ENCODE assay signal across 35 cellular contexts in genomic region chr3:142112601-142113000, GRCh38.
"Had no signal": no experiment of that assay in that cellular context is flagged by ENCODE, and none has a peak within 500 bp of the region (broad histone marks: within the 10 kb centered on the region; RNA-seq: fewer than 3 reads in every experiment).

No MANE protein-coding gene starts in this region.

- H3K9me3 Mint-ChIP-seq: activated B cell treated with CpG ODN at 0.5 μM for 24 hours; activated CD4-positive, alpha-beta memory T cell treated with anti-CD3 and anti-CD28 coated beads for 36 hours; activated CD8-positive, alpha-beta T cell treated with anti-CD3 and anti-CD28 coated beads for 36 hours; activated naive CD4-positive, alpha-beta T cell treated with anti-CD3 and anti-CD28 coated beads for 36 hours; activated naive CD4-positive, alpha-beta T cell treated with anti-CD3 and anti-CD28 coated beads, Interleukin-2, amount 50 U/mL, for 72 hours; activated naive CD8-positive, alpha-beta T cell treated with anti-CD3 and anti-CD28 coated beads, Interleukin-2, amount 10 ng/mL, durations not matched to agents 7 days and 5 days; activated naive CD8-positive, alpha-beta T cell treated with anti-CD3 and anti-CD28 coated beads, Interleukin-2, amount 50 U/mL, for 24 hours; activated T-cell treated with anti-CD3 and anti-CD28 coated beads, Interleukin-2, amount 50 U/mL, for 4 hours; activated T-cell treated with anti-CD3 and anti-CD28 coated beads, Interleukin-2, amount 50 U/mL, for 72 hours; activated T-helper 1 cell treated with anti-CD3 and anti-CD28 coated beads, Interleukin-12 subunit alpha, Interleukin-12 subunit beta, Interleukin-2, Interleukin-4 antibody, amounts not matched to agents 30 ng/mL and 10 ng/mL and 1 ng/mL, durations not matched to agents 14 hours and 24 hours and 36 hours; activated T-helper 17 cell treated with anti-CD3 and anti-CD28 coated beads, Interleukin-2, amount 50 U/mL, for 72 hours; T-helper 1 cell treated with Interleukin-12 subunit alpha and Interleukin-12 subunit beta and Interleukin-4 antibody, amounts not matched to agents 30 μg/mL and 1 μg/mL, for 36 hours had no signal

- H3K27ac Mint-ChIP-seq: activated B cell treated with CpG ODN at 0.5 μM for 24 hours; activated CD4-positive, alpha-beta memory T cell treated with anti-CD3 and anti-CD28 coated beads for 36 hours; activated CD4-positive, alpha-beta T cell treated with anti-CD3 and anti-CD28 coated beads, Interleukin-2, amount 10 ng/mL, durations not matched to agents 24 days and 14 days; activated CD8-positive, alpha-beta T cell treated with anti-CD3 and anti-CD28 coated beads for 36 hours; activated naive CD4-positive, alpha-beta T cell treated with anti-CD3 and anti-CD28 coated beads for 36 hours; activated naive CD4-positive, alpha-beta T cell treated with anti-CD3 and anti-CD28 coated beads, Interleukin-2, amount 50 U/mL, for 72 hours; activated naive CD8-positive, alpha-beta T cell treated with anti-CD3 and anti-CD28 coated beads, Interleukin-2, amount 10 ng/mL, durations not matched to agents 7 days and 5 days; activated naive CD8-positive, alpha-beta T cell treated with anti-CD3 and anti-CD28 coated beads, Interleukin-2, amount 50 U/mL, for 24 hours; activated T-cell treated with anti-CD3 and anti-CD28 coated beads, Interleukin-2, amount 50 U/mL, for 72 hours; activated T-helper 1 cell treated with anti-CD3 and anti-CD28 coated beads, Interleukin-12 subunit alpha, Interleukin-12 subunit beta, Interleukin-2, Interleukin-4 antibody, amounts not matched to agents 30 ng/mL and 10 ng/mL and 1 ng/mL, durations not matched to agents 14 hours and 24 hours and 36 hours; activated T-helper 17 cell treated with anti-CD3 and anti-CD28 coated beads, Interleukin-2, amount 50 U/mL, for 72 hours; brain; T-helper 1 cell treated with Interleukin-12 subunit alpha and Interleukin-12 subunit beta and Interleukin-4 antibody, amounts not matched to agents 30 μg/mL and 1 μg/mL, for 36 hours; T-helper 2 cell treated with Interferon-gamma antibody and Interleukin-4, amounts not matched to agents 5 μg/mL and 100 μg/mL, for 36 hours had no signal

- H3K36me3 ChIP-seq: ascending aorta, breast epithelium had no signal

- H3K4me1 Mint-ChIP-seq: activated CD4-positive, alpha-beta T cell treated with anti-CD3 and anti-CD28 coated beads, Interleukin-2, amount 10 ng/mL, durations not matched to agents 24 days and 14 days had no signal

- H3K36me3 Mint-ChIP-seq: activated CD4-positive, alpha-beta memory T cell treated with anti-CD3 and anti-CD28 coated beads for 36 hours; activated naive CD4-positive, alpha-beta T cell treated with anti-CD3 and anti-CD28 coated beads, Interleukin-2, amount 50 U/mL, for 72 hours had no signal

- H3K27ac ChIP-seq: ascending aorta, breast epithelium, VCaP had no signal

- H3K27me3 Mint-ChIP-seq: activated B cell treated with CpG ODN at 0.5 μM for 24 hours; activated CD4-positive, alpha-beta memory T cell treated with anti-CD3 and anti-CD28 coated beads for 36 hours; activated CD4-positive, alpha-beta T cell treated with anti-CD3 and anti-CD28 coated beads, Interleukin-2, amount 10 ng/mL, durations not matched to agents 24 days and 14 days; activated CD8-positive, alpha-beta T cell treated with anti-CD3 and anti-CD28 coated beads for 36 hours; activated naive CD8-positive, alpha-beta T cell treated with anti-CD3 and anti-CD28 coated beads, Interleukin-2, amount 10 ng/mL, durations not matched to agents 7 days and 5 days; activated naive CD8-positive, alpha-beta T cell treated with anti-CD3 and anti-CD28 coated beads, Interleukin-2, amount 50 U/mL, for 24 hours; activated T-helper 17 cell treated with anti-CD3 and anti-CD28 coated beads, Interleukin-2, amount 50 U/mL, for 72 hours; brain had no signal

- H3K4me3 ChIP-seq: ascending aorta, breast epithelium had no signal

- DNase-seq: activated B cell treated with CpG ODN at 0.5 μM for 24 hours; activated CD4-positive, alpha-beta memory T cell treated with anti-CD3 and anti-CD28 coated beads for 36 hours; activated CD4-positive, alpha-beta T cell treated with anti-CD3 and anti-CD28 coated beads for 4 hours; activated CD4-positive, alpha-beta T cell treated with anti-CD3 and anti-CD28 coated beads, Interleukin-2, amount 10 ng/mL, durations not matched to agents 24 days and 14 days; activated CD4-positive, alpha-beta T cell treated with anti-CD3 and anti-CD28 coated beads, Interleukin-2, amount 50 U/mL, for 1 hour; activated CD4-positive, alpha-beta T cell treated with anti-CD3 and anti-CD28 coated beads, Interleukin-2, amount 50 U/mL, for 4 hours; activated CD4-positive, CD25-positive, alpha-beta regulatory T cell treated with anti-CD3 and anti-CD28 coated beads, Interleukin-2, amount 50 U/mL, for 72 hours; activated CD8-positive, alpha-beta memory T cell treated with anti-CD3 and anti-CD28 coated beads, Interleukin-2, amount 50 U/mL, for 4 hours; activated CD8-positive, alpha-beta T cell treated with anti-CD3 and anti-CD28 coated beads for 36 hours; activated effector memory CD4-positive, alpha-beta T cell treated with anti-CD3 and anti-CD28 coated beads, Interleukin-2, amount 50 U/mL, for 16 hours; activated gamma-delta T cell treated with Interleukin-2 at 50 U/mL for 16 hours; activated naive CD4-positive, alpha-beta T cell; activated naive CD4-positive, alpha-beta T cell treated with anti-CD3 and anti-CD28 coated beads for 36 hours; activated naive CD4-positive, alpha-beta T cell treated with anti-CD3 and anti-CD28 coated beads, Interleukin-2, amount 50 U/mL, for 16 hours; activated naive CD8-positive, alpha-beta T cell treated with anti-CD3 and anti-CD28 coated beads, Interleukin-2, amount 10 ng/mL, durations not matched to agents 7 days and 5 days; activated naive CD8-positive, alpha-beta T cell treated with anti-CD3 and anti-CD28 coated beads, Interleukin-2, amount 50 U/mL, for 24 hours; activated T-cell treated with anti-CD3 and anti-CD28 coated beads for 4 hours; activated T-cell treated with anti-CD3 and anti-CD28 coated beads, Interleukin-2, amount 50 U/mL, for 1 hour; activated T-cell treated with anti-CD3 and anti-CD28 coated beads, Interleukin-2, amount 50 U/mL, for 4 hours; activated T-cell treated with anti-CD3 and anti-CD28 coated beads, Interleukin-2, amount 50 U/mL, for 72 hours; amygdala; anterior cingulate cortex; central memory CD4-positive, alpha-beta T cell; T-helper 1 cell; T-helper 2 cell; T-helper 9 cell had no signal

- H3K27me3 ChIP-seq: ascending aorta, breast epithelium had no signal

- H3K4me3 Mint-ChIP-seq: activated B cell treated with CpG ODN at 0.5 μM for 24 hours; activated CD4-positive, alpha-beta memory T cell treated with anti-CD3 and anti-CD28 coated beads for 36 hours; activated CD4-positive, alpha-beta T cell treated with anti-CD3 and anti-CD28 coated beads, Interleukin-2, amount 10 ng/mL, durations not matched to agents 24 days and 14 days; activated CD8-positive, alpha-beta T cell treated with anti-CD3 and anti-CD28 coated beads for 36 hours; activated naive CD4-positive, alpha-beta T cell treated with anti-CD3 and anti-CD28 coated beads for 36 hours; activated naive CD8-positive, alpha-beta T cell treated with anti-CD3 and anti-CD28 coated beads, Interleukin-2, amount 10 ng/mL, durations not matched to agents 7 days and 5 days; activated naive CD8-positive, alpha-beta T cell treated with anti-CD3 and anti-CD28 coated beads, Interleukin-2, amount 50 U/mL, for 24 hours; activated T-cell treated with anti-CD3 and anti-CD28 coated beads, Interleukin-2, amount 50 U/mL, for 4 hours; activated T-cell treated with anti-CD3 and anti-CD28 coated beads, Interleukin-2, amount 50 U/mL, for 72 hours; activated T-helper 1 cell treated with anti-CD3 and anti-CD28 coated beads, Interleukin-12 subunit alpha, Interleukin-12 subunit beta, Interleukin-2, Interleukin-4 antibody, amounts not matched to agents 30 ng/mL and 10 ng/mL and 1 ng/mL, durations not matched to agents 14 hours and 24 hours and 36 hours; activated T-helper 17 cell treated with anti-CD3 and anti-CD28 coated beads, Interleukin-2, amount 50 U/mL, for 72 hours; brain; T-helper 1 cell treated with Interleukin-12 subunit alpha and Interleukin-12 subunit beta and Interleukin-4 antibody, amounts not matched to agents 30 μg/mL and 1 μg/mL, for 36 hours; T-helper 2 cell treated with Interferon-gamma antibody and Interleukin-4, amounts not matched to agents 5 μg/mL and 100 μg/mL, for 36 hours had no signal

- H3K9me3 ChIP-seq: ascending aorta, breast epithelium had no signal

- H3K4me1 ChIP-seq: ascending aorta, breast epithelium had no signal
